Comparison of ENCODE assay signal across 23 cellular contexts in the genomic region with DNA sequence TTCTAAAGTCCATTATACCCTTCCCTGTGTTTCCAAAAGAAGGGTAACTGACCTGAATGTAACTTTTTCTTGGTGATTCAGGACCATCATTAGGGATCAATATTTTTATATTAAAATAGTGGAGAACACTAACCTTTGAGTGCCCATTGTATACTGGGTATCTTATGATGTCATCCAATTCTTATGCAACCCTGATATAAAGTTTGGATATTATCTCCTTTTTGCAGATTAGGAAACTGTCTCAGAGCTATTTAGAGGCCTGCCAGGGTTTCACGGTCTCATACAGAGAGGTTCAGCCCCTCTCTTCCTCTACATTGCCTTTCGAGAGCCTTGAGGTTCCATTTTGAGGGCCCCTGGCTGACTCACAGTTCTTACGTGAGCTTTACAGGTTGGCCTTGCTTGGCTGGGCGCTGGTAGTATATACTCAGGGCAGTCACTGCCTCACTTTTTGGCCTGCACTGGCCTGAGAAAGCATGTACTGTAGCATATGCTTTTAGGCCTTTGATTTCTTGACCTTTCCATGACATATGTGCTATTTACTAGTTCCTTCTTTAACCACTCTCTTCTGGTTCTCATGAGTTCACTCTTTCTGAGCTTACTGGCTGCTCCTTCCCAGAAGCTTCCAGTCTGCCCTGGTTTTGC. TPM values are rescaled to one million over a fixed set of nuclear protein-coding genes. Genes with fewer than 3 reads are reported as not detected.
DNase-seq lines count a peak whose midpoint lies in the region; ATAC-seq, FAIRE-seq and TF ChIP-seq lines count a peak whose summit lies in the region.
"Had no signal": no experiment of that assay in that cellular context is flagged by ENCODE, and none has a peak within 500 bp of the region (broad histone marks: within the 10 kb centered on the region; RNA-seq: fewer than 3 reads in every experiment).

No MANE protein-coding gene starts in this region.

- H3K4me3 ChIP-seq in HepG2 (replicated peaks in 1 of 3; ENCODE audit: insufficient read depth in 1 of 3, low read depth in 2 of 3, low read length in 3 of 3) (no peak overlapping the region), suprapubic skin (no peak overlapping the region)
- H3K4me3 ChIP-seq: GM23248, SJCRH30 had no signal

- H3K36me3 ChIP-seq in HepG2 (replicated peaks in 1 of 2; ENCODE audit: control insufficient read depth in 1 of 2, insufficient read depth in 2 of 2, low read length in 2 of 2) (no peaks in the 10 kb centered on the region), suprapubic skin (no peaks in the 10 kb centered on the region)
- H3K36me3 ChIP-seq: BE2C, SJCRH30 had no signal

- no TSS peak for BruUV-seq in HepG2 (replicated peaks; lab: Mats Ljungman, UMichigan)

- no peak overlapping the region for H3K9ac ChIP-seq in HepG2 (ENCODE audit: insufficient read depth, low read depth, low read length)
- H3K9ac ChIP-seq: GM23248 had no signal

- no peaks in the 10 kb centered on the region for H3K79me2 ChIP-seq in HepG2 (ENCODE audit: insufficient read depth, low read length)

- CTCF ChIA-PET in HepG2 (lab: Yijun Ruan, JAX; ENCODE audit: low intra/inter-chr PET ratio, low total read pairs): no interaction called here

- no peaks in the 10 kb centered on the region for H3K9me3 ChIP-seq in HepG2 (ENCODE audit: low read length)
- H3K9me3 ChIP-seq in suprapubic skin: no peaks in the 10 kb centered on the region
- H3K9me3 ChIP-seq: BE2C had no signal

- no peak overlapping the region for H2AFZ ChIP-seq in HepG2 (ENCODE audit: low read length)
- H2AFZ ChIP-seq: GM23248 had no signal

- TF ChIP-seq EP300 in HepG2 (IDR thresholded peaks at IDR 0.05; ENCODE audit: low read depth in 2 of 2, low read length in 2 of 2) (no peak), HepG2 (CRISPR knock-in tag; IDR thresholded peaks at IDR 0.05; ENCODE audit: borderline replicate concordance) (no peak), suprapubic skin (IDR thresholded peaks at IDR 0.05) (no peak)

- no peaks in the 10 kb centered on the region for H4K20me1 ChIP-seq in HepG2 (ENCODE audit: insufficient read depth, low read length)

- POLR2A ChIA-PET in HepG2 (lab: Yijun Ruan, JAX): no interaction called here

- no peak overlapping the region for H3K4me2 ChIP-seq in HepG2 (ENCODE audit: low read depth, low read length)

- no peak for FAIRE-seq in HepG2 (lab: Jason Lieb, UNC)
- FAIRE-seq: D721Med, HTR-8/SVneo, RCC 7860 had no signal

- no peak for ATAC-seq in HepG2
- no peak for ATAC-seq in GM18519 (IDR thresholded peaks at IDR 0.05; ENCODE audit: low FRiP score, unreplicated experiment)
- ATAC-seq in HG03460 (IDR thresholded peaks at IDR 0.05; ENCODE audit: unreplicated experiment): no peak

- H3K4me1 ChIP-seq in HepG2 (ENCODE audit: insufficient read depth, low read length) (no peaks in the 10 kb centered on the region), suprapubic skin (peaks cover 9% of the 10 kb centered on the region)
- H3K4me1 ChIP-seq: BE2C had no signal

- no peak for TF ChIP-seq POLR2A in HepG2 (IDR thresholded peaks at IDR 0.05; ENCODE audit: insufficient read depth in 1 of 2, low read depth in 2 of 2, low read length in 2 of 2)
- no peak for TF ChIP-seq POLR2A in suprapubic skin (IDR thresholded peaks at IDR 0.05)

- TF ChIP-seq RAD21 in HepG2 (CRISPR knock-in tag; IDR thresholded peaks at IDR 0.05): no peak

- in situ Hi-C loops in HepG2 (cut with HindIII; ENCODE audit: extremely low pct_ligation_motif_present, low pct_unique_long_range_greater_than_20kb): no loop called here

- H3K27me3 ChIP-seq in HepG2 (ENCODE audit: control insufficient read depth in 1 of 2, insufficient read depth in 2 of 2, low read length in 2 of 2) (peaks cover 0 to 3% of the 10 kb centered on the region in 2 experiments; a peak in 2 of 5 replicates), suprapubic skin (no peaks in the 10 kb centered on the region)
- H3K27me3 ChIP-seq: BE2C, SJCRH30 had no signal

- H3K27ac ChIP-seq in HepG2 (ENCODE audit: extremely low read length, insufficient read depth, low read length) (no peak overlapping the region), suprapubic skin (no peak overlapping the region)
- H3K27ac ChIP-seq: GM23248, SJCRH30 had no signal

- TF ChIP-seq CTCF in HepG2 (CRISPR knock-in tag; IDR thresholded peaks at IDR 0.05) (no peak), suprapubic skin (IDR thresholded peaks at IDR 0.05) (no peak)

- intact Hi-C loops in HepG2 (cut with micrococcal nuclease; ENCODE audit: unreplicated experiment): no loop called here

- 33% methylated on average over 3 of the region's 4 CpGs for WGBS in HepG2 (ENCODE audit: low lambda C conversion rate)
- WGBS in suprapubic skin: 88% methylated on average over 4 of the region's 4 CpGs

- DNase-seq in MV-4-11 (lab: John Stamatoyannopoulos, UW) (peak; percentile 37), amniotic epithelial cell (ENCODE audit: low read depth) (peak; percentile 57), HepG2 (ENCODE audit: low spot score) (no peak), suprapubic skin (ENCODE audit: low spot score in 2 of 2) (peak; percentile 27 to 44)
- DNase-seq in effector CD4-positive, alpha-beta T cell: no peak
- DNase-seq: BE2C, DMS53, GDM1, GM23248, H9, IMR-90, NCI-H1694, NCI-H2081, NCI-H2171, NCI-H345, NCI-H526, OCI-M1, SJCRH30 had no signal

TF ChIP-seq in HepG2, 621 proteins besides CTCF, POLR2A, EP300 and RAD21:
- TF ChIP-seq ATF7 (IDR thresholded peaks at IDR 0.05) (peak; percentile 53), ATF7 (CRISPR knock-in tag; IDR thresholded peaks at IDR 0.05) (no peak), EHMT2 (IDR thresholded peaks at IDR 0.05; ENCODE audit: borderline replicate concordance, low read depth, low read length) (no peak)
TF ChIP-seq in HepG2: peak in this region for 1.

RNA-seq across cellular contexts. Expression of gene FOXO6, which starts 15.7 kb away (rescaled TPM):
- total RNA-seq in HepG2 (2016; rRNA removed; fragmentation: Illumina TruSeq; extraction: Trizol) (0.13 TPM in 1 of 2 replicates, not detected in the other), suprapubic skin (1 to 10 TPM; 1.4 to 2.8 (median 1.6) TPM)
- not detected in 2 replicates for total RNA-seq in HepG2 (2016; cell fraction: cytosol; rRNA removed; fragmentation: Illumina TruSeq; extraction: Trizol; ENCODE audit: low read depth)
- total RNA-seq in HepG2 (2016; cell fraction: insoluble cytoplasmic fraction; rRNA removed; fragmentation: Illumina TruSeq; extraction: Trizol): 0.06 TPM in 1 of 2 replicates, not detected in the other
- total RNA-seq in HepG2 (2016; cell fraction: membrane; rRNA removed; fragmentation: Illumina TruSeq; extraction: Trizol): 0.07 TPM in 1 of 2 replicates, not detected in the other
- 0.25 TPM in 1 of 2 replicates, not detected in the other for total RNA-seq in HepG2 (2016; cell fraction: nucleus; rRNA removed; fragmentation: Illumina TruSeq; extraction: Trizol)
- polyA plus RNA-seq in HepG2 (2011; rRNA removed): not detected in 2 replicates
- polyA plus RNA-seq in HepG2 (2011; cell fraction: cytosol; rRNA removed): not detected in 2 replicates
- not detected in 2 replicates for polyA plus RNA-seq in HepG2 (2011; cell fraction: nucleus; rRNA removed)
- polyA plus RNA-seq in HepG2 (2012): 0.07 TPM in 1 of 2 replicates, not detected in the other
- polyA plus RNA-seq in HepG2 (2016; cell fraction: cytosol; fragmentation: Illumina TruSeq; extraction: Trizol; ENCODE audit: low read depth): not detected in 2 replicates
- 0.11 and 0.15 TPM in 2 replicates for polyA plus RNA-seq in HepG2 (2016; cell fraction: insoluble cytoplasmic fraction; fragmentation: Illumina TruSeq; extraction: Trizol; ENCODE audit: low read depth)
- polyA plus RNA-seq in HepG2 (2016; cell fraction: membrane; fragmentation: Illumina TruSeq; extraction: Trizol; ENCODE audit: low read depth): 0.06 TPM in 1 of 2 replicates, not detected in the other
- polyA plus RNA-seq in HepG2 (2016; cell fraction: nucleus; fragmentation: Illumina TruSeq; extraction: Trizol; ENCODE audit: insufficient read depth, low read depth): not detected in 2 replicates
- 0.54 TPM in 1 of 2 replicates, not detected in the other for polyA minus RNA-seq in HepG2 (2011; rRNA and poly(A)+ RNA removed; ENCODE audit: low replicate concordance)
- not detected in 2 replicates for polyA minus RNA-seq in HepG2 (2011; cell fraction: cytosol; rRNA and poly(A)+ RNA removed)
- polyA minus RNA-seq in HepG2 (2011; cell fraction: nucleus; rRNA and poly(A)+ RNA removed): not detected in 2 replicates
- total RNA-seq: GM23248, IMR-90 had no signal
- polyA plus RNA-seq: GM23248, IMR-90 had no signal

Comparison
In these comparisons a context has a peak if more than half of its experiments do, and no peak if none do; other contexts are left out.
1. DNase-seq: peak in MV-4-11 (single experiment), amniotic epithelial cell (single experiment) and suprapubic skin (2 of 2); none in HepG2 (single experiment) and effector CD4-positive, alpha-beta T cell (single experiment).